1 cellular context compared by ENCODE assay signal in genomic region chr15:77081971-77082370, GRCh38.
TF ChIP-seq lines count a peak whose summit lies in the region.

No MANE protein-coding gene starts in this region.

TF ChIP-seq in GM12878, 131 proteins besides CTCF, POLR2A, EP300 and RAD21 (continued from another document):
- TF ChIP-seq, protein P1, sequence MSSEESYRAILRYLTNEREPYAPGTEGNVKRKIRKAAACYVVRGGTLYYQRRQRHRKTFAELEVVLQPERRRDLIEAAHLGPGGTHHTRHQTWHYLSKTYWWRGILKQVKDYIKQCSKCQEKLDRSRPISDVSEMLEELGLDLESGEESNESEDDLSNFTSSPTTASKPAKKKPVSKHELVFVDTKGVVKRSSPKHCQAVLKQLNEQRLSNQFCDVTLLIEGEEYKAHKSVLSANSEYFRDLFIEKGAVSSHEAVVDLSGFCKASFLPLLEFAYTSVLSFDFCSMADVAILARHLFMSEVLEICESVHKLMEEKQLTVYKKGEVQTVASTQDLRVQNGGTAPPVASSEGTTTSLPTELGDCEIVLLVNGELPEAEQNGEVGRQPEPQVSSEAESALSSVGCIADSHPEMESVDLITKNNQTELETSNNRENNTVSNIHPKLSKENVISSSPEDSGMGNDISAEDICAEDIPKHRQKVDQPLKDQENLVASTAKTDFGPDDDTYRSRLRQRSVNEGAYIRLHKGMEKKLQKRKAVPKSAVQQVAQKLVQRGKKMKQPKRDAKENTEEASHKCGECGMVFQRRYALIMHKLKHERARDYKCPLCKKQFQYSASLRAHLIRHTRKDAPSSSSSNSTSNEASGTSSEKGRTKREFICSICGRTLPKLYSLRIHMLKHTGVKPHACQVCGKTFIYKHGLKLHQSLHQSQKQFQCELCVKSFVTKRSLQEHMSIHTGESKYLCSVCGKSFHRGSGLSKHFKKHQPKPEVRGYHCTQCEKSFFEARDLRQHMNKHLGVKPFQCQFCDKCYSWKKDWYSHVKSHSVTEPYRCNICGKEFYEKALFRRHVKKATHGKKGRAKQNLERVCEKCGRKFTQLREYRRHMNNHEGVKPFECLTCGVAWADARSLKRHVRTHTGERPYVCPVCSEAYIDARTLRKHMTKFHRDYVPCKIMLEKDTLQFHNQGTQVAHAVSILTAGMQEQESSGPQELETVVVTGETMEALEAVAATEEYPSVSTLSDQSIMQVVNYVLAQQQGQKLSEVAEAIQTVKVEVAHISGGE (CRISPR knock-in tag; IDR thresholded peaks at IDR 0.05) = no peak
- TF ChIP-seq, protein P2, sequence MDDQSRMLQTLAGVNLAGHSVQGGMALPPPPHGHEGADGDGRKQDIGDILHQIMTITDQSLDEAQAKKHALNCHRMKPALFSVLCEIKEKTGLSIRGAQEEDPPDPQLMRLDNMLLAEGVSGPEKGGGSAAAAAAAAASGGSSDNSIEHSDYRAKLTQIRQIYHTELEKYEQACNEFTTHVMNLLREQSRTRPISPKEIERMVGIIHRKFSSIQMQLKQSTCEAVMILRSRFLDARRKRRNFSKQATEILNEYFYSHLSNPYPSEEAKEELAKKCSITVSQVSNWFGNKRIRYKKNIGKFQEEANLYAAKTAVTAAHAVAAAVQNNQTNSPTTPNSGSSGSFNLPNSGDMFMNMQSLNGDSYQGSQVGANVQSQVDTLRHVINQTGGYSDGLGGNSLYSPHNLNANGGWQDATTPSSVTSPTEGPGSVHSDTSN (IDR thresholded peaks at IDR 0.05; ENCODE audit: insufficient replicate concordance, low read depth, low read length) = no peak
- TF ChIP-seq ZZZ3 (IDR thresholded peaks at IDR 0.05; ENCODE audit: control insufficient read depth, insufficient read length, low read depth) (no peak), ZNF622 (IDR thresholded peaks at IDR 0.05) (no peak), TCF12 (IDR thresholded peaks at IDR 0.05; ENCODE audit: low read depth, low read length) (no peak), HDAC6 (IDR thresholded peaks at IDR 0.05; ENCODE audit: unreplicated experiment) (no peak), MEF2B (IDR thresholded peaks at IDR 0.05; ENCODE audit: partially characterized antibody, poor library complexity, severe bottlenecking) (no peak), BCLAF1 (IDR thresholded peaks at IDR 0.05) (no peak), STAT3 (IDR thresholded peaks at IDR 0.05; ENCODE audit: low read depth, low read length) (no peak), NRF1 (conservative IDR thresholded peaks at IDR 0.05; ENCODE audit: low read depth, low read length) (no peak), ZNF207 (IDR thresholded peaks at IDR 0.05; ENCODE audit: borderline replicate concordance) (no peak), PKNOX1 (IDR thresholded peaks at IDR 0.05) (no peak), BCL3 (IDR thresholded peaks at IDR 0.05; ENCODE audit: borderline replicate concordance, insufficient read depth, low read depth, low read length, poor library complexity, severe bottlenecking) (no peak), POLR2AphosphoS5 (IDR thresholded peaks at IDR 0.05; ENCODE audit: low read length) (no peak), FOXM1 (IDR thresholded peaks at IDR 0.05; ENCODE audit: low read depth, low read length) (no peak), SUZ12 (IDR thresholded peaks at IDR 0.05; ENCODE audit: unreplicated experiment) (no peak), SMC3 (IDR thresholded peaks at IDR 0.05; ENCODE audit: borderline replicate concordance, low read length) (no peak), RUNX3 (IDR thresholded peaks at IDR 0.05; ENCODE audit: low read length) (no peak)
- TF ChIP-seq, protein P3, sequence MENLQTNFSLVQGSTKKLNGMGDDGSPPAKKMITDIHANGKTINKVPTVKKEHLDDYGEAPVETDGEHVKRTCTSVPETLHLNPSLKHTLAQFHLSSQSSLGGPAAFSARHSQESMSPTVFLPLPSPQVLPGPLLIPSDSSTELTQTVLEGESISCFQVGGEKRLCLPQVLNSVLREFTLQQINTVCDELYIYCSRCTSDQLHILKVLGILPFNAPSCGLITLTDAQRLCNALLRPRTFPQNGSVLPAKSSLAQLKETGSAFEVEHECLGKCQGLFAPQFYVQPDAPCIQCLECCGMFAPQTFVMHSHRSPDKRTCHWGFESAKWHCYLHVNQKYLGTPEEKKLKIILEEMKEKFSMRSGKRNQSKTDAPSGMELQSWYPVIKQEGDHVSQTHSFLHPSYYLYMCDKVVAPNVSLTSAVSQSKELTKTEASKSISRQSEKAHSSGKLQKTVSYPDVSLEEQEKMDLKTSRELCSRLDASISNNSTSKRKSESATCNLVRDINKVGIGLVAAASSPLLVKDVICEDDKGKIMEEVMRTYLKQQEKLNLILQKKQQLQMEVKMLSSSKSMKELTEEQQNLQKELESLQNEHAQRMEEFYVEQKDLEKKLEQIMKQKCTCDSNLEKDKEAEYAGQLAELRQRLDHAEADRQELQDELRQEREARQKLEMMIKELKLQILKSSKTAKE (IDR thresholded peaks at IDR 0.05; ENCODE audit: low read depth, poor library complexity, severe bottlenecking) = no peak
